In the genomic region with DNA sequence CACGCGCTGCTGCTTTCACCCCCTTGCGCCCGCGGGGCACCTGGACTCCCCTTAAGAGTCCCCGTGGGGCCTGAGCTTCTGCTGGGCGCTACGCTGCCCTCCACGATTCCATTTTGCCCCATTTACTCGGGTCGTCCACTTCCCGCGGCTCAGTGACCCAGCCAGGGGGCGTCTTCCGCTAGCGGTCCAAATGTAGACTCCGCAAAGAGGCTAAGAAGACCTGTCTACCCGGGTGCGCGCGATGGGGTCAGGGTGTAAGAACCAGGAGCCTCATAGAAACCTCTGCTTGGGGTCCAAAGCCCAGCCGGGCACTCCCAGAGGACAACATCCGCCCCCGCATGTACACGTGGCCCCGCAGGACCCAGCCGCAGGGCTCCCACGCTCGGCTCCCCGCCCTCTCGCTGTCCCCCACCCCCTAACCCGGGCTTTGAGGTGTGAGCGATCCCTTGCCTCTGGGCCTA, we compare ENCODE assay signal across 18 cellular contexts. TPM values are rescaled to one million over a fixed set of nuclear protein-coding genes. Genes with fewer than 3 reads are reported as not detected.
DNase-seq lines count a peak whose midpoint lies in the region; ATAC-seq, FAIRE-seq and TF ChIP-seq lines count a peak whose summit lies in the region.
"Had no signal": no experiment of that assay in that cellular context is flagged by ENCODE, and none has a peak within 500 bp of the region (broad histone marks: within the 10 kb centered on the region; RNA-seq: fewer than 3 reads in every experiment).

No MANE protein-coding gene starts in this region.

- no peak for DNase-seq in HepG2 (ENCODE audit: low spot score)
- DNase-seq in right lobe of liver = no peak
- peak; percentile 74 for DNase-seq in MV-4-11 (lab: John Stamatoyannopoulos, UW)
- DNase-seq in stimulated activated naive CD8-positive, alpha-beta T cell treated with anti-CD3 and anti-CD28 coated beads, Interleukin-15, amount 100 ng/mL, for 72 hours = no peak
- DNase-seq in GM19238 (ENCODE audit: insufficient read length, low spot score) = no peak
- no peak for DNase-seq in SKM-1 (lab: John Stamatoyannopoulos, UW; ENCODE audit: unreplicated experiment)
- DNase-seq: activated CD4-positive, alpha-beta T cell treated with anti-CD3 and anti-CD28 coated beads, Interleukin-2, amount 10 ng/mL, durations not matched to agents 7 days and 5 days; KG1; NCI-H1092; NCI-H526 treated with DMSO at 0.1 percent for 48 hours; OCI-M1; SJCRH30; testis had no signal

- peak overlapping the region; percentile 39 to 73 for H3K4me3 Mint-ChIP-seq in stimulated activated naive CD8-positive, alpha-beta T cell treated with anti-CD3 and anti-CD28 coated beads, Interleukin-15, amount 100 ng/mL, for 72 hours

- CTCF ChIA-PET in HepG2 (lab: Yijun Ruan, JAX; ENCODE audit: low intra/inter-chr PET ratio, low total read pairs) = no interaction called here

- no peaks in the 10 kb centered on the region for H3K36me3 ChIP-seq in HepG2 (replicated peaks in 1 of 2; ENCODE audit: control insufficient read depth in 1 of 2, insufficient read depth in 2 of 2, low read length in 2 of 2)
- no peaks in the 10 kb centered on the region for H3K36me3 ChIP-seq in right lobe of liver
- no peaks in the 10 kb centered on the region for H3K36me3 ChIP-seq in iPS-15b (ENCODE audit: control insufficient read depth, insufficient read depth, low read length)
- H3K36me3 ChIP-seq: ascending aorta, right atrium auricular region, SJCRH30 had no signal

- H3K9me3 ChIP-seq in HepG2 (ENCODE audit: low read length) (no peaks in the 10 kb centered on the region), right lobe of liver (no peaks in the 10 kb centered on the region), iPS-15b (ENCODE audit: control insufficient read depth, insufficient read depth, low read length) (no peaks in the 10 kb centered on the region)
- H3K9me3 ChIP-seq: ascending aorta, right atrium auricular region, SJCRH30, testis had no signal

- H3K9me3 Mint-ChIP-seq in stimulated activated naive CD8-positive, alpha-beta T cell treated with anti-CD3 and anti-CD28 coated beads, Interleukin-15, amount 100 ng/mL, for 72 hours = no peaks in the 10 kb centered on the region
- H3K9me3 Mint-ChIP-seq: activated CD4-positive, alpha-beta T cell treated with anti-CD3 and anti-CD28 coated beads, Interleukin-2, amount 10 ng/mL, durations not matched to agents 7 days and 5 days had no signal

- peaks cover 99% of the 10 kb centered on the region for H3K27me3 Mint-ChIP-seq in stimulated activated naive CD8-positive, alpha-beta T cell treated with anti-CD3 and anti-CD28 coated beads, Interleukin-15, amount 100 ng/mL, for 72 hours

- H3K27me3 ChIP-seq in HepG2 (ENCODE audit: control insufficient read depth in 1 of 2, insufficient read depth in 2 of 2, low read length in 2 of 2) = peaks cover 34 to 90% of the 10 kb centered on the region in 2 experiments
- H3K27me3 ChIP-seq in right lobe of liver = peaks cover 30 to 78% of the 10 kb centered on the region in 2 donors
- peaks cover 100% of the 10 kb centered on the region for H3K27me3 ChIP-seq in iPS-15b (ENCODE audit: control insufficient read depth, insufficient read depth, low read length)
- H3K27me3 ChIP-seq: SJCRH30 had no signal

- 0 out of 2 replicates have a peak, but pooled peaks cover 2% of the 10 kb centered on the region for H4K20me1 ChIP-seq in HepG2 (ENCODE audit: insufficient read depth, low read length)

- no peak for TF ChIP-seq POLR2A in HepG2 (IDR thresholded peaks at IDR 0.05; ENCODE audit: insufficient read depth in 1 of 2, low read depth in 2 of 2, low read length in 2 of 2)
- TF ChIP-seq POLR2A in right lobe of liver (IDR thresholded peaks at IDR 0.05) = no peak

- H3K27ac ChIP-seq in HepG2 (ENCODE audit: extremely low read length, insufficient read depth, low read length) = no peak overlapping the region
- no peak overlapping the region for H3K27ac ChIP-seq in right lobe of liver
- H3K27ac ChIP-seq: ascending aorta, right atrium auricular region, SJCRH30, testis had no signal

- WGBS in HepG2 (ENCODE audit: low lambda C conversion rate) = 25% methylated on average over 21 of the region's 33 CpGs
- WGBS in right lobe of liver (ENCODE audit: insufficient coverage, low coverage, low lambda C conversion rate, missing lambda C conversion rate) = no CpG with 5 or more reads among the region's 33 CpGs

- no peak overlapping the region for H2AFZ ChIP-seq in HepG2 (ENCODE audit: low read length)

- intact Hi-C loops in HepG2 (cut with micrococcal nuclease; ENCODE audit: unreplicated experiment) (no loop called here), right lobe of liver (cut with DNase I) (loop anchor here in 1 of 2 donors (10.0 kb wide), 1 partner anchor 242 kb away; no protein-coding TSS in a partner anchor)

- no peaks in the 10 kb centered on the region for H3K79me2 ChIP-seq in HepG2 (ENCODE audit: insufficient read depth, low read length)

- POLR2A ChIA-PET in HepG2 (lab: Yijun Ruan, JAX) = no interaction called here

- no peak overlapping the region for H3K27ac Mint-ChIP-seq in stimulated activated naive CD8-positive, alpha-beta T cell treated with anti-CD3 and anti-CD28 coated beads, Interleukin-15, amount 100 ng/mL, for 72 hours
- H3K27ac Mint-ChIP-seq: activated CD4-positive, alpha-beta T cell treated with anti-CD3 and anti-CD28 coated beads, Interleukin-2, amount 10 ng/mL, durations not matched to agents 7 days and 5 days had no signal

- peaks cover 86% of the 10 kb centered on the region for H3K4me1 Mint-ChIP-seq in stimulated activated naive CD8-positive, alpha-beta T cell treated with anti-CD3 and anti-CD28 coated beads, Interleukin-15, amount 100 ng/mL, for 72 hours

- no peak for FAIRE-seq in HepG2 (lab: Jason Lieb, UNC)

- no TSS peak for BruUV-seq in HepG2 (replicated peaks; lab: Mats Ljungman, UMichigan)

- TF ChIP-seq CTCF in HepG2 (CRISPR knock-in tag; IDR thresholded peaks at IDR 0.05) (no peak), right lobe of liver (IDR thresholded peaks at IDR 0.05) (no peak)

- no peak for TF ChIP-seq RAD21 in HepG2 (CRISPR knock-in tag; IDR thresholded peaks at IDR 0.05)

- peaks cover 56% of the 10 kb centered on the region for H3K4me1 ChIP-seq in HepG2 (ENCODE audit: insufficient read depth, low read length)
- peaks cover 0 to 29% (median 5%) of the 10 kb centered on the region in 4 donors for H3K4me1 ChIP-seq in right lobe of liver
- H3K4me1 ChIP-seq in iPS-15b (ENCODE audit: control insufficient read depth, insufficient read depth, low read length) = peaks cover 7% of the 10 kb centered on the region
- H3K4me1 ChIP-seq: SJCRH30, testis had no signal

- TF ChIP-seq EP300 in HepG2 (IDR thresholded peaks at IDR 0.05; ENCODE audit: low read depth in 2 of 2, low read length in 2 of 2) (no peak), HepG2 (CRISPR knock-in tag; IDR thresholded peaks at IDR 0.05; ENCODE audit: borderline replicate concordance) (no peak)

- peak overlapping the region; percentile 33; the same call in 1 of the 2 replicates for H3K4me2 ChIP-seq in HepG2 (ENCODE audit: low read depth, low read length)

- no peak for ATAC-seq in HepG2
- ATAC-seq in right lobe of liver = no peak
- ATAC-seq in stimulated activated naive CD8-positive, alpha-beta T cell treated with anti-CD3 and anti-CD28 coated beads, Interleukin-15, amount 100 ng/mL, for 72 hours = no peak
- no peak for ATAC-seq in GM21360 (IDR thresholded peaks at IDR 0.05; ENCODE audit: unreplicated experiment)

- in situ Hi-C loops in HepG2 (cut with HindIII; ENCODE audit: extremely low pct_ligation_motif_present, low pct_unique_long_range_greater_than_20kb) = no loop called here

- H3K4me3 ChIP-seq in HepG2 (replicated peaks in 1 of 3; ENCODE audit: insufficient read depth in 1 of 3, low read depth in 2 of 3, low read length in 3 of 3) (peak overlapping the region in 1 of 3 experiments; percentile 14; a peak in 1 of 6 replicates), right lobe of liver (no peak overlapping the region), iPS-15b (ENCODE audit: low read depth, low read length) (peak overlapping the region; percentile 39)
- H3K4me3 ChIP-seq: ascending aorta, right atrium auricular region, SJCRH30, testis had no signal

- H3K9ac ChIP-seq in HepG2 (ENCODE audit: insufficient read depth, low read depth, low read length) = no peak overlapping the region
- H3K9ac ChIP-seq in iPS-15b (ENCODE audit: low read depth, low read length) = no peak overlapping the region

RNA-seq across cellular contexts. Expression of a gene that starts 5.2 kb away (rescaled TPM):
- not detected in 2 replicates for total RNA-seq in HepG2 (2016; rRNA removed; fragmentation: Illumina TruSeq; extraction: Trizol)
- total RNA-seq in HepG2 (2016; cell fraction: cytosol; rRNA removed; fragmentation: Illumina TruSeq; extraction: Trizol; ENCODE audit: low read depth) = not detected in 2 replicates
- not detected in 2 replicates for total RNA-seq in HepG2 (2016; cell fraction: insoluble cytoplasmic fraction; rRNA removed; fragmentation: Illumina TruSeq; extraction: Trizol)
- not detected in 2 replicates for total RNA-seq in HepG2 (2016; cell fraction: membrane; rRNA removed; fragmentation: Illumina TruSeq; extraction: Trizol)
- total RNA-seq in HepG2 (2016; cell fraction: nucleus; rRNA removed; fragmentation: Illumina TruSeq; extraction: Trizol) = not detected in 2 replicates
- not detected in 2 replicates for polyA plus RNA-seq in HepG2 (2011; rRNA removed)
- 0.04 TPM in 1 of 2 replicates, not detected in the other for polyA plus RNA-seq in HepG2 (2011; cell fraction: cytosol; rRNA removed)
- not detected in 2 replicates for polyA plus RNA-seq in HepG2 (2011; cell fraction: nucleus; rRNA removed)
- polyA plus RNA-seq in HepG2 (2012) = not detected in 2 replicates
- polyA plus RNA-seq in HepG2 (2016; cell fraction: cytosol; fragmentation: Illumina TruSeq; extraction: Trizol; ENCODE audit: low read depth) = not detected in 2 replicates
- polyA plus RNA-seq in HepG2 (2016; cell fraction: insoluble cytoplasmic fraction; fragmentation: Illumina TruSeq; extraction: Trizol; ENCODE audit: low read depth) = not detected in 2 replicates
- polyA plus RNA-seq in HepG2 (2016; cell fraction: membrane; fragmentation: Illumina TruSeq; extraction: Trizol; ENCODE audit: low read depth) = not detected in 2 replicates
- polyA plus RNA-seq in HepG2 (2016; cell fraction: nucleus; fragmentation: Illumina TruSeq; extraction: Trizol; ENCODE audit: insufficient read depth, low read depth) = not detected in 2 replicates
- 0.14 TPM in 1 of 2 replicates, not detected in the other for polyA minus RNA-seq in HepG2 (2011; rRNA and poly(A)+ RNA removed; ENCODE audit: low replicate concordance)
- not detected in 2 replicates for polyA minus RNA-seq in HepG2 (2011; cell fraction: cytosol; rRNA and poly(A)+ RNA removed)
- not detected in 2 replicates for polyA minus RNA-seq in HepG2 (2011; cell fraction: nucleus; rRNA and poly(A)+ RNA removed)
- not detected for total RNA-seq in right lobe of liver
- total RNA-seq: activated CD4-positive, alpha-beta T cell treated with anti-CD3 and anti-CD28 coated beads, Interleukin-2, amount 10 ng/mL, durations not matched to agents 7 days and 5 days; ascending aorta; mesenteric fat pad; right atrium auricular region; SJCRH30 had no signal

RNA-seq across cellular contexts. Expression of a gene that starts 7.0 kb away (rescaled TPM):
- not detected in 2 replicates for total RNA-seq in HepG2 (2016; rRNA removed; fragmentation: Illumina TruSeq; extraction: Trizol)
- not detected in 2 replicates for total RNA-seq in HepG2 (2016; cell fraction: cytosol; rRNA removed; fragmentation: Illumina TruSeq; extraction: Trizol; ENCODE audit: low read depth)
- total RNA-seq in HepG2 (2016; cell fraction: insoluble cytoplasmic fraction; rRNA removed; fragmentation: Illumina TruSeq; extraction: Trizol) = not detected in 2 replicates
- not detected in 2 replicates for total RNA-seq in HepG2 (2016; cell fraction: membrane; rRNA removed; fragmentation: Illumina TruSeq; extraction: Trizol)
- not detected in 2 replicates for total RNA-seq in HepG2 (2016; cell fraction: nucleus; rRNA removed; fragmentation: Illumina TruSeq; extraction: Trizol)
- not detected in 2 replicates for polyA plus RNA-seq in HepG2 (2011; rRNA removed)
- polyA plus RNA-seq in HepG2 (2011; cell fraction: cytosol; rRNA removed) = not detected in 2 replicates
- polyA plus RNA-seq in HepG2 (2011; cell fraction: nucleus; rRNA removed) = not detected in 2 replicates
- polyA plus RNA-seq in HepG2 (2012) = not detected in 2 replicates
- not detected in 2 replicates for polyA plus RNA-seq in HepG2 (2016; cell fraction: cytosol; fragmentation: Illumina TruSeq; extraction: Trizol; ENCODE audit: low read depth)
- not detected in 2 replicates for polyA plus RNA-seq in HepG2 (2016; cell fraction: insoluble cytoplasmic fraction; fragmentation: Illumina TruSeq; extraction: Trizol; ENCODE audit: low read depth)
- polyA plus RNA-seq in HepG2 (2016; cell fraction: membrane; fragmentation: Illumina TruSeq; extraction: Trizol; ENCODE audit: low read depth) = not detected in 2 replicates
- polyA plus RNA-seq in HepG2 (2016; cell fraction: nucleus; fragmentation: Illumina TruSeq; extraction: Trizol; ENCODE audit: insufficient read depth, low read depth) = not detected in 2 replicates
- polyA minus RNA-seq in HepG2 (2011; rRNA and poly(A)+ RNA removed; ENCODE audit: low replicate concordance) = not detected in 2 replicates
- not detected in 2 replicates for polyA minus RNA-seq in HepG2 (2011; cell fraction: cytosol; rRNA and poly(A)+ RNA removed)
- not detected in 2 replicates for polyA minus RNA-seq in HepG2 (2011; cell fraction: nucleus; rRNA and poly(A)+ RNA removed)
- total RNA-seq in right lobe of liver = not detected
- total RNA-seq: activated CD4-positive, alpha-beta T cell treated with anti-CD3 and anti-CD28 coated beads, Interleukin-2, amount 10 ng/mL, durations not matched to agents 7 days and 5 days; ascending aorta; mesenteric fat pad; right atrium auricular region had no signal

RNA-seq across cellular contexts. Expression of a gene that starts 11.5 kb away (rescaled TPM):
- 174 and 230 TPM in 2 replicates for total RNA-seq in HepG2 (2016; rRNA removed; fragmentation: Illumina TruSeq; extraction: Trizol)
- 42.5 and 51.9 TPM in 2 replicates for total RNA-seq in HepG2 (2016; cell fraction: cytosol; rRNA removed; fragmentation: Illumina TruSeq; extraction: Trizol; ENCODE audit: low read depth)
- total RNA-seq in HepG2 (2016; cell fraction: insoluble cytoplasmic fraction; rRNA removed; fragmentation: Illumina TruSeq; extraction: Trizol) = 170 and 239 TPM in 2 replicates
- total RNA-seq in HepG2 (2016; cell fraction: membrane; rRNA removed; fragmentation: Illumina TruSeq; extraction: Trizol) = 74.0 and 86.8 TPM in 2 replicates
- total RNA-seq in HepG2 (2016; cell fraction: nucleus; rRNA removed; fragmentation: Illumina TruSeq; extraction: Trizol) = 91.7 and 115 TPM in 2 replicates
- 184 and 188 TPM in 2 replicates for polyA plus RNA-seq in HepG2 (2011; rRNA removed)
- polyA plus RNA-seq in HepG2 (2011; cell fraction: cytosol; rRNA removed) = 121 and 143 TPM in 2 replicates
- polyA plus RNA-seq in HepG2 (2011; cell fraction: nucleus; rRNA removed) = 242 and 278 TPM in 2 replicates
- polyA plus RNA-seq in HepG2 (2012) = 109 and 119 TPM in 2 replicates
- 36.9 and 37.0 TPM in 2 replicates for polyA plus RNA-seq in HepG2 (2016; cell fraction: cytosol; fragmentation: Illumina TruSeq; extraction: Trizol; ENCODE audit: low read depth)
- 215 and 216 TPM in 2 replicates for polyA plus RNA-seq in HepG2 (2016; cell fraction: insoluble cytoplasmic fraction; fragmentation: Illumina TruSeq; extraction: Trizol; ENCODE audit: low read depth)
- 40.5 and 49.2 TPM in 2 replicates for polyA plus RNA-seq in HepG2 (2016; cell fraction: membrane; fragmentation: Illumina TruSeq; extraction: Trizol; ENCODE audit: low read depth)
- 127 and 140 TPM in 2 replicates for polyA plus RNA-seq in HepG2 (2016; cell fraction: nucleus; fragmentation: Illumina TruSeq; extraction: Trizol; ENCODE audit: insufficient read depth, low read depth)
- polyA minus RNA-seq in HepG2 (2011; rRNA and poly(A)+ RNA removed; ENCODE audit: low replicate concordance) = 444 and 777 TPM in 2 replicates
- polyA minus RNA-seq in HepG2 (2011; cell fraction: cytosol; rRNA and poly(A)+ RNA removed) = 107 and 129 TPM in 2 replicates
- polyA minus RNA-seq in HepG2 (2011; cell fraction: nucleus; rRNA and poly(A)+ RNA removed) = 163 and 164 TPM in 2 replicates
- 10 to 100 TPM; 24.1 to 50.9 (median 31.2) TPM for total RNA-seq in right lobe of liver
